15 cellular contexts compared by ENCODE assay signal in the genomic region with DNA sequence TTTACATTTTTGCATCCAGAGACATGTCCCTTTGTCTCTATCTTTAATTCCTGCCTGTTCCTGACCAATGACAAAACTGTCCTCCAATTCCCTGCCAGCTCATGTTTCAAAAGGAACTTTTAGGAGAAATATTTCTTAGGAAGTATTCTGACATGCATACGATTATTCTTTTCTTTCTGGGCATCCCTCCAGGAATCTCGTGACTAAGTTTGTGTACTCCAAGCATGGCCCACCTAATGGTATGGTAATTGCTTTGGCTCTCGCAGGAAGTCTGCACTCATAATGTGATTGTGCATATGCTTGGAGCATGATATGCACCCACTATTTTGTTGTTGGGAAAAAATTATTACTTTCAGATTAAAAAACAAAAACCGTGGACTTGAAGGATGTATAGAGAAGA.
DNase-seq lines count a peak whose midpoint lies in the region; ATAC-seq and TF ChIP-seq lines count a peak whose summit lies in the region.
"Had no signal": no experiment of that assay in that cellular context is flagged by ENCODE, and none has a peak within 500 bp of the region (broad histone marks: within the 10 kb centered on the region; RNA-seq: fewer than 3 reads in every experiment).

No MANE protein-coding gene starts in this region.

- TF ChIP-seq POLR2A in GM18505 (IDR thresholded peaks at IDR 0.05; ENCODE audit: borderline replicate concordance, extremely low read depth, insufficient read depth, insufficient read length) = no peak

- H3K36me3 ChIP-seq in MG63 = no peaks in the 10 kb centered on the region
- H3K36me3 ChIP-seq in smooth muscle cell (ENCODE audit: low read depth) = no peaks in the 10 kb centered on the region

- no peaks in the 10 kb centered on the region for H3F3A ChIP-seq in smooth muscle cell (ENCODE audit: low read depth)

- no peak for TF ChIP-seq CTCF in retinal pigment epithelial cell (conservative IDR thresholded peaks at IDR 0.05; ENCODE audit: low read depth, low read length)
- no peak for TF ChIP-seq CTCF in smooth muscle cell (IDR thresholded peaks at IDR 0.05; ENCODE audit: borderline replicate concordance, insufficient read depth, poor library complexity, severe bottlenecking)

- H4K20me1 ChIP-seq in smooth muscle cell (ENCODE audit: low read depth) = no peaks in the 10 kb centered on the region

- H3K79me2 ChIP-seq in smooth muscle cell (ENCODE audit: low read depth) = no peaks in the 10 kb centered on the region

- H3K9ac ChIP-seq in smooth muscle cell (ENCODE audit: low read depth) = no peak overlapping the region

- 80% methylated on average over 4 of the region's 4 CpGs for WGBS in smooth muscle cell (ENCODE audit: low lambda C conversion rate)

- H3K4me1 ChIP-seq in smooth muscle cell (ENCODE audit: low read depth) = no peaks in the 10 kb centered on the region

- no peak overlapping the region for H2AFZ ChIP-seq in smooth muscle cell (ENCODE audit: low read depth)

- H3K9me3 ChIP-seq in MG63 (no peaks in the 10 kb centered on the region), smooth muscle cell (replicated peaks; ENCODE audit: low read depth) (no peaks in the 10 kb centered on the region)

- ATAC-seq in GM18505 (IDR thresholded peaks at IDR 0.05; ENCODE audit: unreplicated experiment) = no peak

- H3K27me3 ChIP-seq in MG63 (no peaks in the 10 kb centered on the region; the same call in 1 of the 2 replicates), smooth muscle cell (ENCODE audit: low read depth) (no peaks in the 10 kb centered on the region)

- no peak overlapping the region for H3K4me2 ChIP-seq in smooth muscle cell

- H3K27ac ChIP-seq in smooth muscle cell (ENCODE audit: low read depth) = no peak overlapping the region
- H3K27ac ChIP-seq: C4-2B had no signal

- DNase-seq in Daoy (ENCODE audit: low read depth) (peak; percentile 35), MG63 (peak; percentile 38), fibroblast of gingiva (ENCODE audit: low read depth) (peak; percentile 83), retinal pigment epithelial cell (ENCODE audit: low read depth) (peak; percentile 16), smooth muscle cell (lab: John Stamatoyannopoulos, UW; ENCODE audit: unreplicated experiment) (no peak), NCI-H1048 (lab: John Stamatoyannopoulos, UW) (no peak)
- DNase-seq: COR-L47, DMS53, KG1, NCI-H1436, NCI-H2081 treated with DMSO at 0.1 percent for 48 hours, NCI-H524, SHP77 treated with DMSO at 0.1 percent for 48 hours had no signal

- no peak overlapping the region for H3K4me3 ChIP-seq in MG63
- H3K4me3 ChIP-seq in retinal pigment epithelial cell (ENCODE audit: low read length) = no peak overlapping the region
- no peak overlapping the region for H3K4me3 ChIP-seq in smooth muscle cell

Comparison
In these comparisons a context has a peak if more than half of its experiments do, and no peak if none do; other contexts are left out.
1. DNase-seq: peak in Daoy (single experiment), MG63 (single experiment), fibroblast of gingiva (single experiment) and retinal pigment epithelial cell (single experiment); none in smooth muscle cell (single experiment) and NCI-H1048 (single experiment).